Comparison of ENCODE assay signal across 1 cellular context in genomic region chr14:55191101-55191880, GRCh38.
TF ChIP-seq lines count a peak whose summit lies in the region.

A gene with protein sequence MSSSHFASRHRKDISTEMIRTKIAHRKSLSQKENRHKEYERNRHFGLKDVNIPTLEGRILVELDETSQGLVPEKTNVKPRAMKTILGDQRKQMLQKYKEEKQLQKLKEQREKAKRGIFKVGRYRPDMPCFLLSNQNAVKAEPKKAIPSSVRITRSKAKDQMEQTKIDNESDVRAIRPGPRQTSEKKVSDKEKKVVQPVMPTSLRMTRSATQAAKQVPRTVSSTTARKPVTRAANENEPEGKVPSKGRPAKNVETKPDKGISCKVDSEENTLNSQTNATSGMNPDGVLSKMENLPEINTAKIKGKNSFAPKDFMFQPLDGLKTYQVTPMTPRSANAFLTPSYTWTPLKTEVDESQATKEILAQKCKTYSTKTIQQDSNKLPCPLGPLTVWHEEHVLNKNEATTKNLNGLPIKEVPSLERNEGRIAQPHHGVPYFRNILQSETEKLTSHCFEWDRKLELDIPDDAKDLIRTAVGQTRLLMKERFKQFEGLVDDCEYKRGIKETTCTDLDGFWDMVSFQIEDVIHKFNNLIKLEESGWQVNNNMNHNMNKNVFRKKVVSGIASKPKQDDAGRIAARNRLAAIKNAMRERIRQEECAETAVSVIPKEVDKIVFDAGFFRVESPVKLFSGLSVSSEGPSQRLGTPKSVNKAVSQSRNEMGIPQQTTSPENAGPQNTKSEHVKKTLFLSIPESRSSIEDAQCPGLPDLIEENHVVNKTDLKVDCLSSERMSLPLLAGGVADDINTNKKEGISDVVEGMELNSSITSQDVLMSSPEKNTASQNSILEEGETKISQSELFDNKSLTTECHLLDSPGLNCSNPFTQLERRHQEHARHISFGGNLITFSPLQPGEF (minus strand): TSS chr14:55191585. CDS start chr14:55189179, 2,406 bp downstream.

TF ChIP-seq in HEK293, 187 proteins besides CTCF, POLR2A, EP300 and RAD21 (continued from another document and continues in another):
- TF ChIP-seq, protein P1, sequence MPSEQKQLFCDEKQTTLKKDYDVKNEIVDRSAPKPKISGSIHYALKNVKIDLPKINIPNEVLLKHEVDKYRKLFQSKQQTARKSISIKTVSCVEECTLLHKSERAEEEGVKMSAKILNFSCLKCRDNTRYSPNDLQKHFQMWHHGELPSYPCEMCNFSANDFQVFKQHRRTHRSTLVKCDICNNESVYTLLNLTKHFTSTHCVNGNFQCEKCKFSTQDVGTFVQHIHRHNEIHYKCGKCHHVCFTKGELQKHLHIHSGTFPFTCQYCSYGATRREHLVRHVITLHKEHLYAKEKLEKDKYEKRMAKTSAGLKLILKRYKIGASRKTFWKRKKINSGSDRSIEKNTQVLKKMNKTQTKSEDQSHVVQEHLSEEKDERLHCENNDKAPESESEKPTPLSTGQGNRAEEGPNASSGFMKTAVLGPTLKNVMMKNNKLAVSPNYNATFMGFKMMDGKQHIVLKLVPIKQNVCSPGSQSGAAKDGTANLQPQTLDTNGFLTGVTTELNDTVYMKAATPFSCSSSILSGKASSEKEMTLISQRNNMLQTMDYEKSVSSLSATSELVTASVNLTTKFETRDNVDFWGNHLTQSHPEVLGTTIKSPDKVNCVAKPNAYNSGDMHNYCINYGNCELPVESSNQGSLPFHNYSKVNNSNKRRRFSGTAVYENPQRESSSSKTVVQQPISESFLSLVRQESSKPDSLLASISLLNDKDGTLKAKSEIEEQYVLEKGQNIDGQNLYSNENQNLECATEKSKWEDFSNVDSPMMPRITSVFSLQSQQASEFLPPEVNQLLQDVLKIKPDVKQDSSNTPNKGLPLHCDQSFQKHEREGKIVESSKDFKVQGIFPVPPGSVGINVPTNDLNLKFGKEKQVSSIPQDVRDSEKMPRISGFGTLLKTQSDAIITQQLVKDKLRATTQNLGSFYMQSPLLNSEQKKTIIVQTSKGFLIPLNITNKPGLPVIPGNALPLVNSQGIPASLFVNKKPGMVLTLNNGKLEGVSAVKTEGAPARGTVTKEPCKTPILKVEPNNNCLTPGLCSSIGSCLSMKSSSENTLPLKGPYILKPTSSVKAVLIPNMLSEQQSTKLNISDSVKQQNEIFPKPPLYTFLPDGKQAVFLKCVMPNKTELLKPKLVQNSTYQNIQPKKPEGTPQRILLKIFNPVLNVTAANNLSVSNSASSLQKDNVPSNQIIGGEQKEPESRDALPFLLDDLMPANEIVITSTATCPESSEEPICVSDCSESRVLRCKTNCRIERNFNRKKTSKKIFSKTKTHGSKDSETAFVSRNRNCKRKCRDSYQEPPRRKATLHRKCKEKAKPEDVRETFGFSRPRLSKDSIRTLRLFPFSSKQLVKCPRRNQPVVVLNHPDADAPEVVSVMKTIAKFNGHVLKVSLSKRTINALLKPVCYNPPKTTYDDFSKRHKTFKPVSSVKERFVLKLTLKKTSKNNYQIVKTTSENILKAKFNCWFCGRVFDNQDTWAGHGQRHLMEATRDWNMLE (tag by site-specific recombination; conservative IDR thresholded peaks at IDR 0.05; ENCODE audit: low read depth), result no peak; the same call in 1 of the 2 replicates
- TF ChIP-seq ZNF701 (tag by site-specific recombination; IDR thresholded peaks at IDR 0.05) (no peak), PRDM10 (tag by site-specific recombination; IDR thresholded peaks at IDR 0.05) (peak; percentile 96), ZBTB8A (tag by site-specific recombination; IDR thresholded peaks at IDR 0.05) (peak; percentile 98), ZBTB48 (tag by site-specific recombination; IDR thresholded peaks at IDR 0.05) (peak; percentile 93), MYNN (tag by site-specific recombination; IDR thresholded peaks at IDR 0.05; ENCODE audit: borderline replicate concordance) (no peak), OSR2 (tag by site-specific recombination; IDR thresholded peaks at IDR 0.05) (no peak), WT1 (tag by site-specific recombination; IDR thresholded peaks at IDR 0.05) (peak; percentile 57; the same call in 1 of the 2 replicates), ZNF239 (tag by site-specific recombination; IDR thresholded peaks at IDR 0.05) (no peak), ZFHX2 (tag by site-specific recombination; conservative IDR thresholded peaks at IDR 0.05) (peak; percentile 86), KLF9 (tag by site-specific recombination; IDR thresholded peaks at IDR 0.05; ENCODE audit: low read depth) (peak; percentile 70), ZBTB21 (tag by site-specific recombination; IDR thresholded peaks at IDR 0.05) (0 out of 2 replicates have a peak, but pooled peaks have one; percentile 21), KLF8 (tag by site-specific recombination; IDR thresholded peaks at IDR 0.05) (peak; percentile 95), ZNF514 (tag by site-specific recombination; IDR thresholded peaks at IDR 0.05) (no peak), ZNF335 (tag by site-specific recombination; conservative IDR thresholded peaks at IDR 0.05) (peak; percentile 72), ZSCAN16 (tag by site-specific recombination; IDR thresholded peaks at IDR 0.05) (no peak), ZNF10 (tag by site-specific recombination; IDR thresholded peaks at IDR 0.05) (peak; percentile 85; the same call in 1 of the 2 replicates), ZNF394 (tag by site-specific recombination; IDR thresholded peaks at IDR 0.05; ENCODE audit: borderline replicate concordance) (peak; percentile 25; the same call in 1 of the 2 replicates), SP7 (tag by site-specific recombination; IDR thresholded peaks at IDR 0.05) (peak; percentile 54), KLF16 (tag by site-specific recombination; IDR thresholded peaks at IDR 0.05) (peak; percentile 33; the same call in 1 of the 2 replicates), SETDB1 (IDR thresholded peaks at IDR 0.05; ENCODE audit: insufficient read length, low read length) (peak; percentile 46), ZNF837 (tag by site-specific recombination; IDR thresholded peaks at IDR 0.05) (no peak), ZNF341 (tag by site-specific recombination; IDR thresholded peaks at IDR 0.05; ENCODE audit: low read depth) (peak; percentile 98), ZNF600 (tag by site-specific recombination; IDR thresholded peaks at IDR 0.05) (0 out of 2 replicates have a peak, but pooled peaks have one; percentile 34), ZBTB17 (tag by site-specific recombination; IDR thresholded peaks at IDR 0.05) (peak; percentile 75; the same call in 1 of the 2 replicates), GFI1B (tag by site-specific recombination; IDR thresholded peaks at IDR 0.05) (no peak)
- TF ChIP-seq, protein P2, sequence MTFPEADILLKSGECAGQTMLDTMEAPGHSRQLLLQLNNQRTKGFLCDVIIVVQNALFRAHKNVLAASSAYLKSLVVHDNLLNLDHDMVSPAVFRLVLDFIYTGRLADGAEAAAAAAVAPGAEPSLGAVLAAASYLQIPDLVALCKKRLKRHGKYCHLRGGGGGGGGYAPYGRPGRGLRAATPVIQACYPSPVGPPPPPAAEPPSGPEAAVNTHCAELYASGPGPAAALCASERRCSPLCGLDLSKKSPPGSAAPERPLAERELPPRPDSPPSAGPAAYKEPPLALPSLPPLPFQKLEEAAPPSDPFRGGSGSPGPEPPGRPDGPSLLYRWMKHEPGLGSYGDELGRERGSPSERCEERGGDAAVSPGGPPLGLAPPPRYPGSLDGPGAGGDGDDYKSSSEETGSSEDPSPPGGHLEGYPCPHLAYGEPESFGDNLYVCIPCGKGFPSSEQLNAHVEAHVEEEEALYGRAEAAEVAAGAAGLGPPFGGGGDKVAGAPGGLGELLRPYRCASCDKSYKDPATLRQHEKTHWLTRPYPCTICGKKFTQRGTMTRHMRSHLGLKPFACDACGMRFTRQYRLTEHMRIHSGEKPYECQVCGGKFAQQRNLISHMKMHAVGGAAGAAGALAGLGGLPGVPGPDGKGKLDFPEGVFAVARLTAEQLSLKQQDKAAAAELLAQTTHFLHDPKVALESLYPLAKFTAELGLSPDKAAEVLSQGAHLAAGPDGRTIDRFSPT (tag by site-specific recombination; IDR thresholded peaks at IDR 0.05), result peak; percentile 33; the same call in 1 of the 2 replicates
- TF ChIP-seq, protein P3, sequence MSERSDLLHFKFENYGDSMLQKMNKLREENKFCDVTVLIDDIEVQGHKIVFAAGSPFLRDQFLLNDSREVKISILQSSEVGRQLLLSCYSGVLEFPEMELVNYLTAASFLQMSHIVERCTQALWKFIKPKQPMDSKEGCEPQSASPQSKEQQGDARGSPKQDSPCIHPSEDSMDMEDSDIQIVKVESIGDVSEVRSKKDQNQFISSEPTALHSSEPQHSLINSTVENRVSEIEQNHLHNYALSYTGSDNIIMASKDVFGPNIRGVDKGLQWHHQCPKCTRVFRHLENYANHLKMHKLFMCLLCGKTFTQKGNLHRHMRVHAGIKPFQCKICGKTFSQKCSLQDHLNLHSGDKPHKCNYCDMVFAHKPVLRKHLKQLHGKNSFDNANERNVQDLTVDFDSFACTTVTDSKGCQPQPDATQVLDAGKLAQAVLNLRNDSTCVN (tag by site-specific recombination; optimal IDR thresholded peaks at IDR 0.05), result peak; percentile 44
- TF ChIP-seq, protein P4, sequence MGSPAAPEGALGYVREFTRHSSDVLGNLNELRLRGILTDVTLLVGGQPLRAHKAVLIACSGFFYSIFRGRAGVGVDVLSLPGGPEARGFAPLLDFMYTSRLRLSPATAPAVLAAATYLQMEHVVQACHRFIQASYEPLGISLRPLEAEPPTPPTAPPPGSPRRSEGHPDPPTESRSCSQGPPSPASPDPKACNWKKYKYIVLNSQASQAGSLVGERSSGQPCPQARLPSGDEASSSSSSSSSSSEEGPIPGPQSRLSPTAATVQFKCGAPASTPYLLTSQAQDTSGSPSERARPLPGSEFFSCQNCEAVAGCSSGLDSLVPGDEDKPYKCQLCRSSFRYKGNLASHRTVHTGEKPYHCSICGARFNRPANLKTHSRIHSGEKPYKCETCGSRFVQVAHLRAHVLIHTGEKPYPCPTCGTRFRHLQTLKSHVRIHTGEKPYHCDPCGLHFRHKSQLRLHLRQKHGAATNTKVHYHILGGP (tag by site-specific recombination; IDR thresholded peaks at IDR 0.05), result no peak
- TF ChIP-seq, protein P5, sequence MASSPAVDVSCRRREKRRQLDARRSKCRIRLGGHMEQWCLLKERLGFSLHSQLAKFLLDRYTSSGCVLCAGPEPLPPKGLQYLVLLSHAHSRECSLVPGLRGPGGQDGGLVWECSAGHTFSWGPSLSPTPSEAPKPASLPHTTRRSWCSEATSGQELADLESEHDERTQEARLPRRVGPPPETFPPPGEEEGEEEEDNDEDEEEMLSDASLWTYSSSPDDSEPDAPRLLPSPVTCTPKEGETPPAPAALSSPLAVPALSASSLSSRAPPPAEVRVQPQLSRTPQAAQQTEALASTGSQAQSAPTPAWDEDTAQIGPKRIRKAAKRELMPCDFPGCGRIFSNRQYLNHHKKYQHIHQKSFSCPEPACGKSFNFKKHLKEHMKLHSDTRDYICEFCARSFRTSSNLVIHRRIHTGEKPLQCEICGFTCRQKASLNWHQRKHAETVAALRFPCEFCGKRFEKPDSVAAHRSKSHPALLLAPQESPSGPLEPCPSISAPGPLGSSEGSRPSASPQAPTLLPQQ (tag by site-specific recombination; IDR thresholded peaks at IDR 0.05), result peak; percentile 18; the same call in 1 of the 2 replicates
- TF ChIP-seq, protein P6, sequence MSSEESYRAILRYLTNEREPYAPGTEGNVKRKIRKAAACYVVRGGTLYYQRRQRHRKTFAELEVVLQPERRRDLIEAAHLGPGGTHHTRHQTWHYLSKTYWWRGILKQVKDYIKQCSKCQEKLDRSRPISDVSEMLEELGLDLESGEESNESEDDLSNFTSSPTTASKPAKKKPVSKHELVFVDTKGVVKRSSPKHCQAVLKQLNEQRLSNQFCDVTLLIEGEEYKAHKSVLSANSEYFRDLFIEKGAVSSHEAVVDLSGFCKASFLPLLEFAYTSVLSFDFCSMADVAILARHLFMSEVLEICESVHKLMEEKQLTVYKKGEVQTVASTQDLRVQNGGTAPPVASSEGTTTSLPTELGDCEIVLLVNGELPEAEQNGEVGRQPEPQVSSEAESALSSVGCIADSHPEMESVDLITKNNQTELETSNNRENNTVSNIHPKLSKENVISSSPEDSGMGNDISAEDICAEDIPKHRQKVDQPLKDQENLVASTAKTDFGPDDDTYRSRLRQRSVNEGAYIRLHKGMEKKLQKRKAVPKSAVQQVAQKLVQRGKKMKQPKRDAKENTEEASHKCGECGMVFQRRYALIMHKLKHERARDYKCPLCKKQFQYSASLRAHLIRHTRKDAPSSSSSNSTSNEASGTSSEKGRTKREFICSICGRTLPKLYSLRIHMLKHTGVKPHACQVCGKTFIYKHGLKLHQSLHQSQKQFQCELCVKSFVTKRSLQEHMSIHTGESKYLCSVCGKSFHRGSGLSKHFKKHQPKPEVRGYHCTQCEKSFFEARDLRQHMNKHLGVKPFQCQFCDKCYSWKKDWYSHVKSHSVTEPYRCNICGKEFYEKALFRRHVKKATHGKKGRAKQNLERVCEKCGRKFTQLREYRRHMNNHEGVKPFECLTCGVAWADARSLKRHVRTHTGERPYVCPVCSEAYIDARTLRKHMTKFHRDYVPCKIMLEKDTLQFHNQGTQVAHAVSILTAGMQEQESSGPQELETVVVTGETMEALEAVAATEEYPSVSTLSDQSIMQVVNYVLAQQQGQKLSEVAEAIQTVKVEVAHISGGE (tag by site-specific recombination; conservative IDR thresholded peaks at IDR 0.05; ENCODE audit: low read depth), result 0 out of 2 replicates have a peak, but pooled peaks have one; percentile 26
